In genomic region chr17:66178642-66179041, GRCh38 we compare ENCODE assay signal across 40 cellular contexts. TPM values are rescaled to one million over a fixed set of nuclear protein-coding genes. Genes with fewer than 3 reads are reported as not detected.
"Had no signal": no experiment of that assay in that cellular context is flagged by ENCODE, and none has a peak within 500 bp of the region (broad histone marks: within the 10 kb centered on the region; RNA-seq: fewer than 3 reads in every experiment).

No MANE protein-coding gene starts in this region.

- ATAC-seq: activated CD4-positive, alpha-beta T cell treated with anti-CD3 and anti-CD28 coated beads for 36 hours; activated CD4-positive, CD25-positive, alpha-beta regulatory T cell treated with anti-CD3 and anti-CD28 coated beads, Interleukin-2, amount 50 U/mL, for 24 hours; activated CD8-positive, alpha-beta memory T cell treated with anti-CD3 and anti-CD28 coated beads, Interleukin-2, amount 10 ng/mL, durations not matched to agents 7 days and 5 days; activated CD8-positive, alpha-beta T cell treated with anti-CD3 and anti-CD28 coated beads, Interleukin-2, amount 10 ng/mL, durations not matched to agents 7 days and 5 days; activated naive CD8-positive, alpha-beta T cell treated with anti-CD3 and anti-CD28 coated beads, Interleukin-2, amount 50 U/mL, for 24 hours; WTC11 had no signal

- H3K36me3 Mint-ChIP-seq: activated naive CD8-positive, alpha-beta T cell treated with anti-CD3 and anti-CD28 coated beads, Interleukin-2, amount 10 ng/mL, durations not matched to agents 7 days and 5 days; WTC11 had no signal

- H3K9me3 Mint-ChIP-seq: activated CD4-positive, alpha-beta memory T cell treated with anti-CD3 and anti-CD28 coated beads, Interleukin-2, amount 10 ng/mL, durations not matched to agents 7 days and 5 days; activated CD4-positive, alpha-beta T cell treated with anti-CD3 and anti-CD28 coated beads, Interleukin-2, amount 10 ng/mL, durations not matched to agents 7 days and 5 days; activated naive CD4-positive, alpha-beta T cell treated with anti-CD3 and anti-CD28 coated beads, Interleukin-2, amount 10 ng/mL, durations not matched to agents 7 days and 5 days; activated naive CD4-positive, alpha-beta T cell treated with anti-CD3 and anti-CD28 coated beads, Interleukin-2, amount 50 U/mL, for 24 hours; activated naive CD8-positive, alpha-beta T cell treated with anti-CD3 and anti-CD28 coated beads, Interleukin-2, amount 10 ng/mL, durations not matched to agents 7 days and 5 days; activated naive CD8-positive, alpha-beta T cell treated with anti-CD3 and anti-CD28 coated beads, Interleukin-2, amount 50 U/mL, for 24 hours; activated T-cell treated with anti-CD3 and anti-CD28 coated beads, Interleukin-2, amount 50 U/mL, for 24 hours; activated T-helper 2 cell treated with anti-CD3 and anti-CD28 coated beads, Interferon-gamma antibody, Interleukin-2, Interleukin-4, amounts not matched to agents 10 μg/mL and 5 μg/mL and 100 μg/mL, durations not matched to agents 14 hours and 24 hours and 36 hours; central memory CD8-positive, alpha-beta T cell; T-helper 1 cell treated with Interleukin-12 subunit alpha and Interleukin-12 subunit beta and Interleukin-4 antibody, amounts not matched to agents 30 μg/mL and 1 μg/mL, for 36 hours; T-helper 2 cell treated with Interferon-gamma antibody and Interleukin-4, amounts not matched to agents 5 μg/mL and 100 μg/mL, for 36 hours; WTC11 had no signal

- H3K4me3 ChIP-seq: ascending aorta, cardiac muscle cell had no signal

- H3K4me3 Mint-ChIP-seq: activated CD4-positive, alpha-beta memory T cell treated with anti-CD3 and anti-CD28 coated beads, Interleukin-2, amount 10 ng/mL, durations not matched to agents 7 days and 5 days; activated CD4-positive, alpha-beta T cell treated with anti-CD3 and anti-CD28 coated beads for 36 hours; activated CD4-positive, alpha-beta T cell treated with anti-CD3 and anti-CD28 coated beads, Interleukin-2, amount 10 ng/mL, durations not matched to agents 7 days and 5 days; activated CD8-positive, alpha-beta memory T cell treated with anti-CD3 and anti-CD28 coated beads, Interleukin-2, amount 10 ng/mL, durations not matched to agents 7 days and 5 days; activated CD8-positive, alpha-beta T cell treated with anti-CD3 and anti-CD28 coated beads, Interleukin-2, amount 10 ng/mL, durations not matched to agents 7 days and 5 days; activated naive CD4-positive, alpha-beta T cell treated with anti-CD3 and anti-CD28 coated beads, Interleukin-2, amount 10 ng/mL, durations not matched to agents 7 days and 5 days; activated naive CD4-positive, alpha-beta T cell treated with anti-CD3 and anti-CD28 coated beads, Interleukin-2, amount 50 U/mL, for 24 hours; activated naive CD8-positive, alpha-beta T cell; activated naive CD8-positive, alpha-beta T cell treated with anti-CD3 and anti-CD28 coated beads, Interleukin-2, amount 10 ng/mL, durations not matched to agents 7 days and 5 days; activated naive CD8-positive, alpha-beta T cell treated with anti-CD3 and anti-CD28 coated beads, Interleukin-2, amount 50 U/mL, for 24 hours; activated T-cell treated with anti-CD3 and anti-CD28 coated beads, Interleukin-2, amount 50 U/mL, for 24 hours; brain; central memory CD8-positive, alpha-beta T cell; T-helper 1 cell treated with Interleukin-12 subunit alpha and Interleukin-12 subunit beta and Interleukin-4 antibody, amounts not matched to agents 30 μg/mL and 1 μg/mL, for 36 hours; T-helper 2 cell treated with Interferon-gamma antibody and Interleukin-4, amounts not matched to agents 5 μg/mL and 100 μg/mL, for 36 hours; WTC11 had no signal

- H3K27me3 Mint-ChIP-seq: activated CD4-positive, alpha-beta T cell treated with anti-CD3 and anti-CD28 coated beads for 36 hours; activated CD8-positive, alpha-beta memory T cell treated with anti-CD3 and anti-CD28 coated beads, Interleukin-2, amount 10 ng/mL, durations not matched to agents 7 days and 5 days; activated naive CD4-positive, alpha-beta T cell treated with anti-CD3 and anti-CD28 coated beads, Interleukin-2, amount 10 ng/mL, durations not matched to agents 7 days and 5 days; activated naive CD4-positive, alpha-beta T cell treated with anti-CD3 and anti-CD28 coated beads, Interleukin-2, amount 50 U/mL, for 24 hours; activated naive CD8-positive, alpha-beta T cell; activated naive CD8-positive, alpha-beta T cell treated with anti-CD3 and anti-CD28 coated beads, Interleukin-2, amount 50 U/mL, for 24 hours; activated T-cell treated with anti-CD3 and anti-CD28 coated beads, Interleukin-2, amount 50 U/mL, for 24 hours; brain; central memory CD8-positive, alpha-beta T cell had no signal

- H3K27ac ChIP-seq: ascending aorta, cardiac muscle cell, WERI-Rb-1 had no signal

- H3K27me3 ChIP-seq: ascending aorta, cardiac muscle cell had no signal

- H3K4me1 ChIP-seq: ascending aorta had no signal

- H3K9me3 ChIP-seq: ascending aorta had no signal

- H3K27ac Mint-ChIP-seq: activated CD4-positive, alpha-beta memory T cell treated with anti-CD3 and anti-CD28 coated beads, Interleukin-2, amount 10 ng/mL, durations not matched to agents 7 days and 5 days; activated CD4-positive, alpha-beta T cell treated with anti-CD3 and anti-CD28 coated beads for 36 hours; activated CD4-positive, alpha-beta T cell treated with anti-CD3 and anti-CD28 coated beads, Interleukin-2, amount 10 ng/mL, durations not matched to agents 7 days and 5 days; activated CD8-positive, alpha-beta memory T cell treated with anti-CD3 and anti-CD28 coated beads, Interleukin-2, amount 10 ng/mL, durations not matched to agents 7 days and 5 days; activated CD8-positive, alpha-beta T cell treated with anti-CD3 and anti-CD28 coated beads, Interleukin-2, amount 10 ng/mL, durations not matched to agents 7 days and 5 days; activated naive CD4-positive, alpha-beta T cell treated with anti-CD3 and anti-CD28 coated beads, Interleukin-2, amount 10 ng/mL, durations not matched to agents 7 days and 5 days; activated naive CD4-positive, alpha-beta T cell treated with anti-CD3 and anti-CD28 coated beads, Interleukin-2, amount 50 U/mL, for 24 hours; activated naive CD8-positive, alpha-beta T cell; activated naive CD8-positive, alpha-beta T cell treated with anti-CD3 and anti-CD28 coated beads, Interleukin-2, amount 10 ng/mL, durations not matched to agents 7 days and 5 days; activated naive CD8-positive, alpha-beta T cell treated with anti-CD3 and anti-CD28 coated beads, Interleukin-2, amount 50 U/mL, for 24 hours; activated T-cell treated with anti-CD3 and anti-CD28 coated beads, Interleukin-2, amount 50 U/mL, for 24 hours; activated T-helper 2 cell treated with anti-CD3 and anti-CD28 coated beads, Interferon-gamma antibody, Interleukin-2, Interleukin-4, amounts not matched to agents 10 μg/mL and 5 μg/mL and 100 μg/mL, durations not matched to agents 14 hours and 24 hours and 36 hours; brain; T-helper 1 cell treated with Interleukin-12 subunit alpha and Interleukin-12 subunit beta and Interleukin-4 antibody, amounts not matched to agents 30 μg/mL and 1 μg/mL, for 36 hours; T-helper 2 cell treated with Interferon-gamma antibody and Interleukin-4, amounts not matched to agents 5 μg/mL and 100 μg/mL, for 36 hours; WTC11 had no signal

- FAIRE-seq: bronchial epithelial cell, TTC549 had no signal

- DNase-seq: activated CD4-positive, alpha-beta memory T cell treated with anti-CD3 and anti-CD28 coated beads, Interleukin-2, amount 10 ng/mL, durations not matched to agents 7 days and 5 days; activated CD4-positive, alpha-beta T cell treated with anti-CD3 and anti-CD28 coated beads for 1 hour; activated CD4-positive, alpha-beta T cell treated with anti-CD3 and anti-CD28 coated beads for 36 hours; activated CD4-positive, alpha-beta T cell treated with anti-CD3 and anti-CD28 coated beads for 48 hours; activated CD4-positive, alpha-beta T cell treated with anti-CD3 and anti-CD28 coated beads, Interleukin-2, amount 10 ng/mL, durations not matched to agents 7 days and 5 days; activated CD4-positive, alpha-beta T cell treated with anti-CD3 and anti-CD28 coated beads, Interleukin-2, amount 50 U/mL, for 48 hours; activated CD4-positive, CD25-positive, alpha-beta regulatory T cell; activated CD8-positive, alpha-beta memory T cell treated with anti-CD3 and anti-CD28 coated beads for 24 hours; activated CD8-positive, alpha-beta memory T cell treated with anti-CD3 and anti-CD28 coated beads, Interleukin-2, amount 10 ng/mL, durations not matched to agents 7 days and 5 days; activated CD8-positive, alpha-beta memory T cell treated with anti-CD3 and anti-CD28 coated beads, Interleukin-2, amount 50 U/mL, for 48 hours; activated CD8-positive, alpha-beta T cell treated with anti-CD3 and anti-CD28 coated beads, Interleukin-2, amount 10 ng/mL, durations not matched to agents 7 days and 5 days; activated effector memory CD4-positive, alpha-beta T cell treated with Interleukin-2 at 50 U/mL for 16 hours; activated gamma-delta T cell; activated naive CD4-positive, alpha-beta T cell treated with anti-CD3 and anti-CD28 coated beads, Interleukin-2, amount 10 ng/mL, durations not matched to agents 7 days and 5 days; activated naive CD4-positive, alpha-beta T cell treated with Interleukin-2 at 50 U/mL for 16 hours; activated naive CD8-positive, alpha-beta T cell treated with anti-CD3 and anti-CD28 coated beads, Interleukin-2, amount 10 ng/mL, durations not matched to agents 7 days and 5 days; activated naive CD8-positive, alpha-beta T cell treated with anti-CD3 and anti-CD28 coated beads, Interleukin-2, amount 50 U/mL, for 24 hours; activated T-cell treated with anti-CD3 and anti-CD28 coated beads, Interleukin-2, amount 50 U/mL, for 24 hours; activated T-cell treated with anti-CD3 and anti-CD28 coated beads, Interleukin-2, amount 50 U/mL, for 48 hours; amygdala; anterior cingulate cortex; caudate nucleus; cerebellar nuclear complex; T-helper 2 cell; T-helper 9 cell; WERI-Rb-1 had no signal

- H3K4me1 Mint-ChIP-seq: activated CD4-positive, alpha-beta memory T cell treated with anti-CD3 and anti-CD28 coated beads, Interleukin-2, amount 10 ng/mL, durations not matched to agents 7 days and 5 days; activated CD4-positive, alpha-beta T cell treated with anti-CD3 and anti-CD28 coated beads for 36 hours; activated CD4-positive, alpha-beta T cell treated with anti-CD3 and anti-CD28 coated beads, Interleukin-2, amount 10 ng/mL, durations not matched to agents 7 days and 5 days; activated CD8-positive, alpha-beta memory T cell treated with anti-CD3 and anti-CD28 coated beads, Interleukin-2, amount 10 ng/mL, durations not matched to agents 7 days and 5 days; activated naive CD4-positive, alpha-beta T cell treated with anti-CD3 and anti-CD28 coated beads, Interleukin-2, amount 10 ng/mL, durations not matched to agents 7 days and 5 days; activated naive CD4-positive, alpha-beta T cell treated with anti-CD3 and anti-CD28 coated beads, Interleukin-2, amount 50 U/mL, for 24 hours; activated naive CD8-positive, alpha-beta T cell treated with anti-CD3 and anti-CD28 coated beads, Interleukin-2, amount 10 ng/mL, durations not matched to agents 7 days and 5 days; activated naive CD8-positive, alpha-beta T cell treated with anti-CD3 and anti-CD28 coated beads, Interleukin-2, amount 50 U/mL, for 24 hours; brain; central memory CD8-positive, alpha-beta T cell; WTC11 had no signal

RNA-seq across cellular contexts. Expression of gene APOH, which starts 50.6 kb away (rescaled TPM):
- total RNA-seq: activated CD4-positive, alpha-beta memory T cell treated with anti-CD3 and anti-CD28 coated beads, Interleukin-2, amount 10 ng/mL, durations not matched to agents 7 days and 5 days; activated CD4-positive, alpha-beta T cell treated with anti-CD3 and anti-CD28 coated beads for 36 hours; activated CD4-positive, alpha-beta T cell treated with anti-CD3 and anti-CD28 coated beads, Interleukin-2, amount 10 ng/mL, durations not matched to agents 7 days and 5 days; activated CD8-positive, alpha-beta memory T cell treated with anti-CD3 and anti-CD28 coated beads, Interleukin-2, amount 10 ng/mL, durations not matched to agents 7 days and 5 days; activated CD8-positive, alpha-beta T cell treated with anti-CD3 and anti-CD28 coated beads, Interleukin-2, amount 10 ng/mL, durations not matched to agents 7 days and 5 days; activated naive CD8-positive, alpha-beta T cell treated with anti-CD3 and anti-CD28 coated beads, Interleukin-2, amount 10 ng/mL, durations not matched to agents 7 days and 5 days; activated T-helper 2 cell treated with anti-CD3 and anti-CD28 coated beads, Interferon-gamma antibody, Interleukin-2, Interleukin-4, amounts not matched to agents 10 μg/mL and 5 μg/mL and 100 μg/mL, durations not matched to agents 14 hours and 24 hours and 36 hours; cardiac muscle cell; chondrocyte had no signal
- polyA plus RNA-seq: cardiac muscle cell had no signal
